ENCODE assay signal across 8 cellular contexts in genomic region chr4:150297861-150298474, GRCh38.
DNase-seq lines count a peak whose midpoint lies in the region; ATAC-seq and TF ChIP-seq lines count a peak whose summit lies in the region.

No MANE protein-coding gene starts in this region.

- CTCF ChIA-PET in SK-N-SH (lab: Yijun Ruan, JAX) = interaction anchor here (0.6 to 4.4 kb wide), 35 partner anchors 8 to 594 kb away, joined by 3 to 71 read pairs (median 4); no protein-coding TSS in a partner anchor

- H3K27me3 ChIP-seq in SK-N-SH (ENCODE audit: insufficient read depth) = no peaks in the 10 kb centered on the region
- no peaks in the 10 kb centered on the region for H3K27me3 ChIP-seq in ovary

- H4K20me1 ChIP-seq in SK-N-SH (ENCODE audit: insufficient read depth) = no peaks in the 10 kb centered on the region

- no peak overlapping the region for H3K4me3 ChIP-seq in SK-N-SH (ENCODE audit: low read depth in 2 of 2, low read length in 1 of 2)
- no peak overlapping the region for H3K4me3 ChIP-seq in epithelial cell of proximal tubule (ENCODE audit: low read depth, low read length)
- no peak overlapping the region for H3K4me3 ChIP-seq in ovary

- no peak for ATAC-seq in GM21515 (IDR thresholded peaks at IDR 0.05; ENCODE audit: unreplicated experiment)

- H3F3A ChIP-seq in SK-N-SH (replicated peaks; ENCODE audit: insufficient read depth) = peaks cover 5% of the 10 kb centered on the region

- intact Hi-C loops in ovary (cut with DNase I) = loop anchor here in 3 of 4 donors (10.0 kb wide), 1 partner anchor 567 kb away; no protein-coding TSS in a partner anchor

- TF ChIP-seq RAD21 in SK-N-SH (IDR thresholded peaks at IDR 0.05; ENCODE audit: low read length) = peak; percentile 89

- POLR2A ChIA-PET in SK-N-SH (lab: Yijun Ruan, JAX) = no interaction called here

- H3K9me2 ChIP-seq in SK-N-SH = no peaks in the 10 kb centered on the region

- no peaks in the 10 kb centered on the region for H3K79me2 ChIP-seq in SK-N-SH (ENCODE audit: insufficient read depth)

- TF ChIP-seq CTCF in SK-N-SH (IDR thresholded peaks at IDR 0.05) = peak; percentile 89
- TF ChIP-seq CTCF in epithelial cell of proximal tubule (conservative IDR thresholded peaks at IDR 0.05; ENCODE audit: low read depth, low read length) = peak; percentile 79
- peak in 2 of 3 donors; percentile 26 to 43 for TF ChIP-seq CTCF in ovary (IDR thresholded peaks at IDR 0.05)

- no peaks in the 10 kb centered on the region for H3K9me3 ChIP-seq in SK-N-SH
- H3K9me3 ChIP-seq in ovary = no peaks in the 10 kb centered on the region

- no peak for TF ChIP-seq EP300 in SK-N-SH (IDR thresholded peaks at IDR 0.05; ENCODE audit: borderline replicate concordance in 1 of 2, low read depth in 1 of 2, low read length in 1 of 2)
- no peak for TF ChIP-seq EP300 in ovary (IDR thresholded peaks at IDR 0.05)

- DNase-seq in SKM-1 treated with dmso at 0.1 percent for 144 hours (lab: John Stamatoyannopoulos, UW; ENCODE audit: unreplicated experiment) (peak; percentile 26), SKM-1 (lab: John Stamatoyannopoulos, UW; ENCODE audit: unreplicated experiment) (no peak), HUDEP-2 (lab: John Stamatoyannopoulos, UW; ENCODE audit: unreplicated experiment in 76 of 76) (peak in 39 of 76 experiments; percentile 0 to 53 (median 11)), SK-N-SH (peak; percentile 34), epithelial cell of proximal tubule (ENCODE audit: low read depth) (no peak), ovary (peak in 3 of 5 donors; percentile 20 to 44 (median 35)), hepatic stellate cell (ENCODE audit: low spot score) (no peak)

- no peak for TF ChIP-seq POLR2A in ovary (IDR thresholded peaks at IDR 0.05)

- 92% methylated on average over 1 of the region's 1 CpG for WGBS in SK-N-SH (ENCODE audit: low lambda C conversion rate)
- 88 to 95% (median 91%) methylated on average over 1 of the region's 1 CpG for WGBS in ovary, 3 donors

- H3K4me2 ChIP-seq in SK-N-SH = no peak overlapping the region

- H3K36me3 ChIP-seq in SK-N-SH (replicated peaks in 1 of 2; ENCODE audit: control insufficient read depth in 1 of 2, insufficient read depth in 2 of 2, low read length in 1 of 2) (no peaks in the 10 kb centered on the region), ovary (no peaks in the 10 kb centered on the region)

- H3K27ac ChIP-seq in SK-N-SH (ENCODE audit: low read depth in 2 of 2, low read length in 1 of 2) = no peak overlapping the region
- H3K27ac ChIP-seq in ovary = no peak overlapping the region

- no peak overlapping the region for H3K9ac ChIP-seq in SK-N-SH

- H2AFZ ChIP-seq in SK-N-SH (ENCODE audit: low read depth) = no peak overlapping the region

- H3K4me1 ChIP-seq in SK-N-SH (ENCODE audit: control insufficient read depth in 1 of 2, insufficient read depth in 2 of 2, low read depth in 1 of 2, low read length in 1 of 2) (peaks cover 0 to 3% of the 10 kb centered on the region in 2 experiments; a peak in 1 of 4 replicates), ovary (ENCODE audit: insufficient read depth) (peaks cover 2% of the 10 kb centered on the region)

TF ChIP-seq in SK-N-SH, 30 proteins besides CTCF, POLR2A, EP300 and RAD21:
- peak; percentile 84 for TF ChIP-seq SMC3 (IDR thresholded peaks at IDR 0.05; ENCODE audit: low read depth, low read length)
- no peak for TF ChIP-seq USF2 (IDR thresholded peaks at IDR 0.05; ENCODE audit: borderline replicate concordance, low read depth, low read length)

Comparison
In these comparisons a context has a peak if more than half of its experiments do, and no peak if none do; other contexts are left out.
1. DNase-seq: peak in SKM-1 treated with dmso at 0.1 percent for 144 hours (single experiment), HUDEP-2 (39 of 76), SK-N-SH (single experiment) and ovary (3 of 5); none in SKM-1 (single experiment), epithelial cell of proximal tubule (single experiment) and hepatic stellate cell (single experiment).
2. CTCF ChIP-seq: peak in every context shown above with its lines; median percentile 89 in SK-N-SH; 79 in epithelial cell of proximal tubule; 34 in ovary.